ENCODE assay signal across 19 cellular contexts in the genomic region with DNA sequence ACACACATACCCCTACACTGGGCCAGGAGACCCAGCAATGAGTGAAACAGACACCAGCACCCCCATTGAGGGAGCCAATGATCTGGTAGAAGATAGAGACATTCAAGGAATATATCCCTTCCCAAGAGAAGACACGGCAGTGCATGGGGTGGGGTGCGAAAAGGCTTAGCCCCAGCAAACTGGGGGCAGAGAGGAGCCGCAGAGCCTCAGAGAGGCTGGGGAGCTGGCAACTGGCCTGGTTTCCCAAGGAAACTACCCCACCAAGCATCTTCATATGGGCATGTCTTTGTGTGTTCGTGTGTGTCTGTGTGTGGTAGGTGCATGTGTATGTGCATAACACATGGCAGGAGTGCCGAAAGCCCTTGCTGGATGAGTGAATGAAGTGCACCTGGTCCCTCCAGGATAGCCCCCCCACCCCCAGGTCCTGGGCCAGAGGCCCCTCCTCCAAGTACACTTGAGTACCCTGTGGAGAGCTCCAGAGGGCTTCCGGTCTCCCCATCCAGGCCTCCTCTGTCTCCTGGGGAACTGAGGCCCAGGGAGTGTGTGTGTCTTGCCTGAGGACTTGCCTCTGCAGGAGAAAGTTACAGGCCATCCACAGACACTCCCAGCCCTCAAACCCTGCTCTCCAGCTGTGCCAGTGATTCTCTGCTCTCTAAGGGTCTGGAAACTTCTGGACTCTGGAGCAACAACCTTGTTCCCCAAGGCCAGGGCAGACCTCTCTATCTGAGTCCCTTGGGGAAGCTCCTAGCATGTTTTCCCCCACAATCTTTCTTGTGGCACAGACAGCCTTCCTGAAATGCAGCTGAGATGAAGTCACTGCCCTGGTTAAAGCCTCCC. TPM values are rescaled to one million over a fixed set of nuclear protein-coding genes. Genes with fewer than 3 reads are reported as not detected.
DNase-seq lines count a peak whose midpoint lies in the region; ATAC-seq, FAIRE-seq and TF ChIP-seq lines count a peak whose summit lies in the region.
"Had no signal": no experiment of that assay in that cellular context is flagged by ENCODE, and none has a peak within 500 bp of the region (broad histone marks: within the 10 kb centered on the region; RNA-seq: fewer than 3 reads in every experiment).

No MANE protein-coding gene starts in this region.

- H3K36me3 ChIP-seq in BLaER1 treated with 17β-estradiol and CSF1 and Interleukin-3, amounts not matched to agents 10 nM and 100 nM, result no peaks in the 10 kb centered on the region
- H3K36me3 ChIP-seq in osteoblast (ENCODE audit: insufficient read depth, low read length), result no peaks in the 10 kb centered on the region
- no peaks in the 10 kb centered on the region for H3K36me3 ChIP-seq in PC-9 (ENCODE audit: low read depth)
- H3K36me3 ChIP-seq: BE2C, WERI-Rb-1 had no signal

- H3K4me2 ChIP-seq in BLaER1 treated with 17β-estradiol and CSF1 and Interleukin-3, amounts not matched to agents 10 nM and 100 nM, result peak overlapping the region in 9 of 11 experiments; percentile 3 to 71 (median 55); a peak in 16 of 22 replicates
- peak overlapping the region; percentile 79 for H3K4me2 ChIP-seq in osteoblast (ENCODE audit: insufficient read depth, low read length)
- no peak overlapping the region for H3K4me2 ChIP-seq in PC-9

- CTCF ChIA-PET in PC-9 (lab: Charles Lee), result interaction anchor here (0.7 kb wide), 1 partner anchor 159 kb away, joined by 3 read pairs; no protein-coding TSS in a partner anchor

- H3K9me3 ChIP-seq in BLaER1 treated with 17β-estradiol and CSF1 and Interleukin-3, amounts not matched to agents 10 nM and 100 nM (replicated peaks in 1 of 11), result peaks cover 0 to 5% (median 0%) of the 10 kb centered on the region in 11 experiments; a peak in 2 of 22 replicates
- H3K9me3 ChIP-seq in osteoblast (ENCODE audit: low read depth, low read length), result no peaks in the 10 kb centered on the region
- no peaks in the 10 kb centered on the region for H3K9me3 ChIP-seq in PC-9 (ENCODE audit: insufficient read depth, low read depth)
- H3K9me3 ChIP-seq: BE2C had no signal

- no TSS peak for BruUV-seq in PC-9 (replicated peaks; lab: Mats Ljungman, UMichigan)

- H3K79me2 ChIP-seq in osteoblast (ENCODE audit: insufficient read depth, low read length), result peaks cover 16% of the 10 kb centered on the region
- no peaks in the 10 kb centered on the region for H3K79me2 ChIP-seq in PC-9 (ENCODE audit: low read depth)

- peaks cover 1 to 42% (median 31%) of the 10 kb centered on the region in 10 experiments; a peak in 19 of 20 replicates for H3K4me1 ChIP-seq in BLaER1 treated with 17β-estradiol and CSF1 and Interleukin-3, amounts not matched to agents 10 nM and 100 nM
- H3K4me1 ChIP-seq in osteoblast (ENCODE audit: insufficient read depth, low read length) (peaks cover 42% of the 10 kb centered on the region), PC-9 (replicated peaks; ENCODE audit: insufficient read depth) (0 out of 2 replicates have a peak, but pooled peaks cover 6% of the 10 kb centered on the region)
- H3K4me1 ChIP-seq: BE2C had no signal

- 0 out of 22 replicates have a peak overlapping the region, but pooled peaks of 1 of the 11 experiments have one; percentile 3 for H3K9ac ChIP-seq in BLaER1 treated with 17β-estradiol and CSF1 and Interleukin-3, amounts not matched to agents 10 nM and 100 nM

- peak; percentile 55 for FAIRE-seq in HTR-8/SVneo (lab: Jason Lieb, UNC)
- FAIRE-seq: GM12878 had no signal

- peaks cover 0 to 17% (median 1%) of the 10 kb centered on the region in 11 experiments; a peak in 13 of 22 replicates for H4K20me1 ChIP-seq in BLaER1 treated with 17β-estradiol and CSF1 and Interleukin-3, amounts not matched to agents 10 nM and 100 nM
- H4K20me1 ChIP-seq in osteoblast (ENCODE audit: insufficient read depth, low read length), result no peaks in the 10 kb centered on the region
- no peaks in the 10 kb centered on the region for H4K20me1 ChIP-seq in PC-9 (ENCODE audit: insufficient read depth)

- POLR2A ChIA-PET in PC-9 (lab: Charles Lee; ENCODE audit: unreplicated experiment), result no interaction called here

- peaks cover 1% of the 10 kb centered on the region for H3K4me1 Mint-ChIP-seq in activated CD4-positive, alpha-beta T cell treated with anti-CD3 and anti-CD28 coated beads, Interleukin-2, amount 10 ng/mL, durations not matched to agents 24 days and 14 days

- intact Hi-C loops in PC-9 (cut with micrococcal nuclease; ENCODE audit: unreplicated experiment), result loop anchor here (1.0 kb wide), 1 partner anchor 160 kb away; no protein-coding TSS in a partner anchor
- intact Hi-C loops in activated CD4-positive, alpha-beta T cell treated with anti-CD3 and anti-CD28 coated beads, Interleukin-2, amount 10 ng/mL, durations not matched to agents 24 days and 14 days (cut with micrococcal nuclease), result loop anchor here (10.0 kb wide), 1 partner anchor 169 kb away; no protein-coding TSS in a partner anchor

- no peak overlapping the region for H3K27ac ChIP-seq in BLaER1 treated with 17β-estradiol and CSF1 and Interleukin-3, amounts not matched to agents 10 nM and 100 nM
- H3K27ac ChIP-seq in osteoblast (ENCODE audit: low read depth, low read length), result peak overlapping the region; percentile 44
- H3K27ac ChIP-seq in PC-9, result no peak overlapping the region
- H3K27ac ChIP-seq: epithelial cell of prostate had no signal

- TF ChIP-seq CTCF in osteoblast (IDR thresholded peaks at IDR 0.05; ENCODE audit: extremely low read depth, low read depth, low read length), result no peak
- TF ChIP-seq CTCF in PC-9 (conservative IDR thresholded peaks at IDR 0.05), result no peak

- no peaks in the 10 kb centered on the region for H3K36me3 Mint-ChIP-seq in activated CD4-positive, alpha-beta T cell treated with anti-CD3 and anti-CD28 coated beads, Interleukin-2, amount 10 ng/mL, durations not matched to agents 24 days and 14 days (ENCODE audit: low read depth)
- H3K36me3 Mint-ChIP-seq: activated naive CD4-positive, alpha-beta T cell treated with anti-CD3 and anti-CD28 coated beads, Interleukin-2, amount 50 U/mL, for 24 hours had no signal

- no peak overlapping the region for H3K4me3 ChIP-seq in BLaER1 treated with 17β-estradiol and CSF1 and Interleukin-3, amounts not matched to agents 10 nM and 100 nM
- H3K4me3 ChIP-seq in osteoblast (ENCODE audit: insufficient read depth, low read length) (no peak overlapping the region), PC-9 (no peak overlapping the region)
- H3K4me3 ChIP-seq: GM12878 had no signal

- DNase-seq in HTR-8/SVneo (ENCODE audit: insufficient read length, low spot score) (no peak), fibroblast of peridontal ligament (ENCODE audit: extremely low read depth) (peak; percentile 58), osteoblast (ENCODE audit: insufficient read length, low spot score, missing footprints) (peak; percentile 95), NCI-H82 (lab: John Stamatoyannopoulos, UW) (no peak), PC-9 (no peak)
- no peak for DNase-seq in activated CD4-positive, alpha-beta T cell treated with anti-CD3 and anti-CD28 coated beads, Interleukin-2, amount 10 ng/mL, durations not matched to agents 24 days and 14 days
- DNase-seq: BE2C; cerebellar nuclear complex; DND-41; HCEC 1CT; midbrain; stimulated activated CD4-positive, alpha-beta T cell treated with anti-CD3 and anti-CD28 coated beads, Interleukin-2, amount 100 ng/mL, for 24 hours; WERI-Rb-1 had no signal

- H2AFZ ChIP-seq in osteoblast (ENCODE audit: low read length), result peak overlapping the region; percentile 42
- H2AFZ ChIP-seq in PC-9, result no peak overlapping the region

- no peak overlapping the region for H3K4me3 Mint-ChIP-seq in activated CD4-positive, alpha-beta T cell treated with anti-CD3 and anti-CD28 coated beads, Interleukin-2, amount 10 ng/mL, durations not matched to agents 24 days and 14 days
- H3K4me3 Mint-ChIP-seq: activated naive CD4-positive, alpha-beta T cell treated with anti-CD3 and anti-CD28 coated beads, Interleukin-2, amount 50 U/mL, for 24 hours had no signal

- 0 out of 2 replicates have a peak, but pooled peaks cover 5% of the 10 kb centered on the region for H3F3A ChIP-seq in PC-9 (ENCODE audit: insufficient read depth, low read depth)

- no peak overlapping the region for H3K27ac Mint-ChIP-seq in activated CD4-positive, alpha-beta T cell treated with anti-CD3 and anti-CD28 coated beads, Interleukin-2, amount 10 ng/mL, durations not matched to agents 24 days and 14 days
- H3K27ac Mint-ChIP-seq: activated naive CD4-positive, alpha-beta T cell treated with anti-CD3 and anti-CD28 coated beads, Interleukin-2, amount 50 U/mL, for 24 hours had no signal

- H3K9me3 Mint-ChIP-seq in activated CD4-positive, alpha-beta T cell treated with anti-CD3 and anti-CD28 coated beads, Interleukin-2, amount 10 ng/mL, durations not matched to agents 24 days and 14 days, result no peaks in the 10 kb centered on the region
- H3K9me3 Mint-ChIP-seq: activated naive CD4-positive, alpha-beta T cell treated with anti-CD3 and anti-CD28 coated beads, Interleukin-2, amount 50 U/mL, for 24 hours had no signal

- H3K9me2 ChIP-seq in PC-9 (ENCODE audit: insufficient read depth), result no peaks in the 10 kb centered on the region

- no peak for ATAC-seq in GM18873 (IDR thresholded peaks at IDR 0.05; ENCODE audit: low FRiP score, unreplicated experiment)
- ATAC-seq: GM12878 had no signal

- H3K27me3 ChIP-seq in BLaER1 treated with 17β-estradiol and CSF1 and Interleukin-3, amounts not matched to agents 10 nM and 100 nM, result peaks cover 27 to 47% (median 35%) of the 10 kb centered on the region in 11 experiments
- peaks cover 11% of the 10 kb centered on the region for H3K27me3 ChIP-seq in osteoblast (ENCODE audit: insufficient read depth, low read length)
- no peaks in the 10 kb centered on the region for H3K27me3 ChIP-seq in PC-9 (ENCODE audit: insufficient read depth, low read depth)
- H3K27me3 ChIP-seq: BE2C had no signal

- peaks cover 47% of the 10 kb centered on the region for H3K27me3 Mint-ChIP-seq in activated CD4-positive, alpha-beta T cell treated with anti-CD3 and anti-CD28 coated beads, Interleukin-2, amount 10 ng/mL, durations not matched to agents 24 days and 14 days

RNA-seq across cellular contexts. Expression of a gene that starts 15.9 kb away (rescaled TPM):
- total RNA-seq in osteoblast (10.3 and 11.6 TPM in 2 replicates), PC-9 (2021) (0.44 and 0.60 TPM in 2 replicates)
- not detected in 2 replicates for total RNA-seq in activated CD4-positive, alpha-beta T cell treated with anti-CD3 and anti-CD28 coated beads, Interleukin-2, amount 10 ng/mL, durations not matched to agents 24 days and 14 days

RNA-seq across cellular contexts. Expression of a gene that starts 36.6 kb away (rescaled TPM):
- 0.59 TPM in 1 of 2 replicates, not detected in the other for total RNA-seq in osteoblast
- 0.88 TPM in 1 of 2 replicates, not detected in the other for total RNA-seq in PC-9 (2021)
- not detected in 2 replicates for total RNA-seq in activated CD4-positive, alpha-beta T cell treated with anti-CD3 and anti-CD28 coated beads, Interleukin-2, amount 10 ng/mL, durations not matched to agents 24 days and 14 days
- total RNA-seq: GM12878, SK-MEL-5 had no signal

Comparison
In these comparisons a context has a peak if more than half of its experiments do, and no peak if none do; other contexts are left out.
1. DNase-seq: peak in fibroblast of peridontal ligament (single experiment) and osteoblast (single experiment); none in HTR-8/SVneo (single experiment), NCI-H82 (single experiment), PC-9 (0 of 2) and activated CD4-positive, alpha-beta T cell treated with anti-CD3 and anti-CD28 coated beads, Interleukin-2, amount 10 ng/mL, durations not matched to agents 24 days and 14 days (single experiment).